1 cellular context compared by ENCODE assay signal in the genomic region with DNA sequence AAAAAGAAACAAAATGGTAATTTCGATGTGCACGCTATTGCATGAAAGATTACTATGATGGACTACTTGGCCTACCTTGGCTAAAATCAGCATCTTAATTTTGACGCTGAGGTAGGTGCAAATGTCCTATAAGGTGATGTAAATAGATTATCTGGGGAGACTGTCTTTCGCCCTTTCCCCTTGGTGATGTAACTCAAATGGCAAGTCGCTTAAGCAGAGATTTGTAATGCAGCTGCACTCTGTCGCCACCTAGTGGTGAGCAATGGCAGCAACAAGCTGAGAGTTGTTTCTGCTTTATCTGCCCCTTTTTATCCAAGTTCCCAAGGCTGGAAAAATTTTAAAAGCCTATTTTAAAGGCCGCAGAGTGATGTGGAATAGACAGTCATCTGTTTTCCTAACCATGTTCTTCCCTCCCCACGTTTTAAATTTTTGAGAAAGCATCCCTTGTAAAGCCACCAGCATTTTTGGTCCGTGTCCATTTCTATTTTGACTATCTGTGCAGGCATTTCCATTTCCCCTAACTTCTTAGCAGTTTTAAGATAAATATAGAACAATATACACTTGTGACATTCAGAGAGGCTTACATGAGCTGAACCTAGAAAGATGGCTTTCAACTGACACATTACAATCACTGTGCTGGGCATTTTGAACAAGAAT.
A peak's percentile ranks its signal among the peaks of the same experiment; 100 is the strongest.
TF ChIP-seq lines count a peak whose summit lies in the region.

No MANE protein-coding gene starts in this region.

TF ChIP-seq in GM23338, 12 proteins besides CTCF, POLR2A, EP300 and RAD21 (continued from another document):
- TF ChIP-seq ZNF462 (CRISPR knock-in tag; IDR thresholded peaks at IDR 0.05): 0 out of 2 replicates have a peak, but pooled peaks have one; percentile 28
